In genomic region chr4:6693274-6694176, GRCh38 we compare ENCODE assay signal across 10 cellular contexts. TPM values are rescaled to one million over a fixed set of nuclear protein-coding genes. Genes with fewer than 3 reads are reported as not detected.
DNase-seq lines count a peak whose midpoint lies in the region; ATAC-seq and TF ChIP-seq lines count a peak whose summit lies in the region.
"Had no signal": no experiment of that assay in that cellular context is flagged by ENCODE, and none has a peak within 500 bp of the region (broad histone marks: within the 10 kb centered on the region; RNA-seq: fewer than 3 reads in every experiment).

TSS of gene S100P (plus strand) at chr4:6693878. CDS start at chr4:6693933, 55 bp downstream.

- H3K36me3 Mint-ChIP-seq in activated CD4-positive, alpha-beta T cell treated with anti-CD3 and anti-CD28 coated beads, Interleukin-2, amount 10 ng/mL, durations not matched to agents 7 days and 5 days (ENCODE audit: low read depth), result peaks cover 20% of the 10 kb centered on the region
- peaks cover 25% of the 10 kb centered on the region for H3K36me3 Mint-ChIP-seq in T-helper 2 cell treated with Interferon-gamma antibody and Interleukin-4, amounts not matched to agents 5 μg/mL and 100 μg/mL, for 36 hours (ENCODE audit: low read depth)
- H3K36me3 Mint-ChIP-seq in glutamatergic neuron (ENCODE audit: unreplicated experiment), result no peaks in the 10 kb centered on the region
- peaks cover 7 to 18% of the 10 kb centered on the region in 2 donors for H3K36me3 Mint-ChIP-seq in stimulated activated naive B cell treated with anti-CD40 and anti-IgM and Interleukin-4, amounts not matched to agents 10 μg/mL and 1 μg/mL and 100 μg/mL, for 72 hours

- POLR2A ChIA-PET in activated CD4-positive, alpha-beta T cell treated with anti-CD3 and anti-CD28 coated beads, Interleukin-2, amount 10 ng/mL, durations not matched to agents 7 days and 5 days (lab: Charles Lee), result interaction anchor here (0.8 kb wide), 1 partner anchor 16 kb away, joined by 3 read pairs; no protein-coding TSS in a partner anchor

- DNase-seq in activated CD4-positive, alpha-beta T cell treated with anti-CD3 and anti-CD28 coated beads, Interleukin-2, amount 10 ng/mL, durations not matched to agents 7 days and 5 days, result no peak
- DNase-seq in activated CD4-positive, alpha-beta T cell treated with anti-CD3 and anti-CD28 coated beads, Interleukin-2, amount 50 U/mL, for 4 hours, result no peak
- no peak for DNase-seq in T-helper 2 cell treated with Interferon-gamma antibody and Interleukin-4, amounts not matched to agents 5 μg/mL and 100 μg/mL, for 36 hours (ENCODE audit: low spot score)
- DNase-seq in glutamatergic neuron (no peak), NCI-H146 treated with DMSO at 0.1 percent for 48 hours (lab: John Stamatoyannopoulos, UW; ENCODE audit: unreplicated experiment) (no peak), DMS114 treated with DMSO at 0.1 percent for 48 hours (lab: John Stamatoyannopoulos, UW; ENCODE audit: unreplicated experiment) (no peak), NCI-H2107 (lab: John Stamatoyannopoulos, UW) (no peak)
- DNase-seq in stimulated activated naive B cell treated with anti-CD40 and anti-IgM and Interleukin-4, amounts not matched to agents 10 μg/mL and 1 μg/mL and 100 μg/mL, for 72 hours, result no peak
- DNase-seq: cortex of kidney had no signal

- TF ChIP-seq CTCF in glutamatergic neuron (IDR thresholded peaks at IDR 0.05; ENCODE audit: partially characterized antibody, unreplicated experiment), result no peak

- ATAC-seq in stimulated activated naive B cell treated with anti-CD40 and anti-IgM and Interleukin-4, amounts not matched to agents 10 μg/mL and 1 μg/mL and 100 μg/mL, for 72 hours (replicated peaks), result no peak
- ATAC-seq: GM12878 had no signal

- no peaks in the 10 kb centered on the region for H3K27me3 Mint-ChIP-seq in activated CD4-positive, alpha-beta T cell treated with anti-CD3 and anti-CD28 coated beads, Interleukin-2, amount 10 ng/mL, durations not matched to agents 7 days and 5 days
- H3K27me3 Mint-ChIP-seq in T-helper 2 cell treated with Interferon-gamma antibody and Interleukin-4, amounts not matched to agents 5 μg/mL and 100 μg/mL, for 36 hours (ENCODE audit: low read depth), result no peaks in the 10 kb centered on the region
- H3K27me3 Mint-ChIP-seq in glutamatergic neuron (ENCODE audit: unreplicated experiment), result peaks cover 21% of the 10 kb centered on the region
- peaks cover 7 to 27% of the 10 kb centered on the region in 2 donors for H3K27me3 Mint-ChIP-seq in stimulated activated naive B cell treated with anti-CD40 and anti-IgM and Interleukin-4, amounts not matched to agents 10 μg/mL and 1 μg/mL and 100 μg/mL, for 72 hours

- peaks cover 90% of the 10 kb centered on the region for H3K4me1 Mint-ChIP-seq in activated CD4-positive, alpha-beta T cell treated with anti-CD3 and anti-CD28 coated beads, Interleukin-2, amount 10 ng/mL, durations not matched to agents 7 days and 5 days
- peaks cover 78% of the 10 kb centered on the region for H3K4me1 Mint-ChIP-seq in T-helper 2 cell treated with Interferon-gamma antibody and Interleukin-4, amounts not matched to agents 5 μg/mL and 100 μg/mL, for 36 hours (ENCODE audit: low read depth)
- peaks cover 29% of the 10 kb centered on the region for H3K4me1 Mint-ChIP-seq in glutamatergic neuron (ENCODE audit: low read depth, unreplicated experiment)
- peaks cover 23 to 34% of the 10 kb centered on the region in 2 donors for H3K4me1 Mint-ChIP-seq in stimulated activated naive B cell treated with anti-CD40 and anti-IgM and Interleukin-4, amounts not matched to agents 10 μg/mL and 1 μg/mL and 100 μg/mL, for 72 hours

- CTCF ChIA-PET in activated CD4-positive, alpha-beta T cell treated with anti-CD3 and anti-CD28 coated beads, Interleukin-2, amount 10 ng/mL, durations not matched to agents 7 days and 5 days (lab: Charles Lee), result interaction anchor here (1.0 to 3.4 kb wide), 5 partner anchors 7 to 19 kb away, joined by 4 to 19 read pairs (median 8); a partner anchor contains a TSS

- H3K27ac Mint-ChIP-seq in activated CD4-positive, alpha-beta T cell treated with anti-CD3 and anti-CD28 coated beads, Interleukin-2, amount 10 ng/mL, durations not matched to agents 7 days and 5 days, result peak within 1 kb of the TSS; percentile 96
- H3K27ac Mint-ChIP-seq in T-helper 2 cell treated with Interferon-gamma antibody and Interleukin-4, amounts not matched to agents 5 μg/mL and 100 μg/mL, for 36 hours, result peak within 1 kb of the TSS; percentile 97
- H3K27ac Mint-ChIP-seq in glutamatergic neuron (ENCODE audit: unreplicated experiment), result peak within 1 kb of the TSS; percentile 76
- peak within 1 kb of the TSS; percentile 53 for H3K27ac Mint-ChIP-seq in stimulated activated naive B cell treated with anti-CD40 and anti-IgM and Interleukin-4, amounts not matched to agents 10 μg/mL and 1 μg/mL and 100 μg/mL, for 72 hours

- H3K4me3 Mint-ChIP-seq in activated CD4-positive, alpha-beta T cell treated with anti-CD3 and anti-CD28 coated beads, Interleukin-2, amount 10 ng/mL, durations not matched to agents 7 days and 5 days, result peak within 1 kb of the TSS; percentile 33
- H3K4me3 Mint-ChIP-seq in T-helper 2 cell treated with Interferon-gamma antibody and Interleukin-4, amounts not matched to agents 5 μg/mL and 100 μg/mL, for 36 hours, result peak within 1 kb of the TSS; percentile 74
- H3K4me3 Mint-ChIP-seq in glutamatergic neuron (ENCODE audit: unreplicated experiment), result peak within 1 kb of the TSS; percentile 56
- H3K4me3 Mint-ChIP-seq in stimulated activated naive B cell treated with anti-CD40 and anti-IgM and Interleukin-4, amounts not matched to agents 10 μg/mL and 1 μg/mL and 100 μg/mL, for 72 hours, result no peak within 1 kb of the TSS

- no peaks in the 10 kb centered on the region for H3K9me3 Mint-ChIP-seq in activated CD4-positive, alpha-beta T cell treated with anti-CD3 and anti-CD28 coated beads, Interleukin-2, amount 10 ng/mL, durations not matched to agents 7 days and 5 days
- H3K9me3 Mint-ChIP-seq in T-helper 2 cell treated with Interferon-gamma antibody and Interleukin-4, amounts not matched to agents 5 μg/mL and 100 μg/mL, for 36 hours, result no peaks in the 10 kb centered on the region
- peaks cover 8% of the 10 kb centered on the region for H3K9me3 Mint-ChIP-seq in glutamatergic neuron (ENCODE audit: unreplicated experiment)
- no peaks in the 10 kb centered on the region for H3K9me3 Mint-ChIP-seq in stimulated activated naive B cell treated with anti-CD40 and anti-IgM and Interleukin-4, amounts not matched to agents 10 μg/mL and 1 μg/mL and 100 μg/mL, for 72 hours

RNA-seq across cellular contexts. Expression of gene S100P, which starts in this region (rescaled TPM):
- total RNA-seq in activated CD4-positive, alpha-beta T cell treated with anti-CD3 and anti-CD28 coated beads, Interleukin-2, amount 10 ng/mL, durations not matched to agents 7 days and 5 days, result 1 to 10 TPM; 5.3 to 7.2 TPM
- total RNA-seq in glutamatergic neuron (ENCODE audit: unreplicated experiment), result not detected

Comparison
In these comparisons a context has a peak if more than half of its experiments do, and no peak if none do; other contexts are left out.
1. H3K4me3 Mint-ChIP-seq: peak in activated CD4-positive, alpha-beta T cell treated with anti-CD3 and anti-CD28 coated beads, Interleukin-2, amount 10 ng/mL, durations not matched to agents 7 days and 5 days (single experiment), T-helper 2 cell treated with Interferon-gamma antibody and Interleukin-4, amounts not matched to agents 5 μg/mL and 100 μg/mL, for 36 hours (single experiment) and glutamatergic neuron (single experiment); none in stimulated activated naive B cell treated with anti-CD40 and anti-IgM and Interleukin-4, amounts not matched to agents 10 μg/mL and 1 μg/mL and 100 μg/mL, for 72 hours (0 of 2).
2. Peak in every context shown above with its lines, with median percentiles within 50 percentile points of each other: H3K27ac Mint-ChIP-seq.